Comparison of ENCODE assay signal across 8 cellular contexts in the genomic region with DNA sequence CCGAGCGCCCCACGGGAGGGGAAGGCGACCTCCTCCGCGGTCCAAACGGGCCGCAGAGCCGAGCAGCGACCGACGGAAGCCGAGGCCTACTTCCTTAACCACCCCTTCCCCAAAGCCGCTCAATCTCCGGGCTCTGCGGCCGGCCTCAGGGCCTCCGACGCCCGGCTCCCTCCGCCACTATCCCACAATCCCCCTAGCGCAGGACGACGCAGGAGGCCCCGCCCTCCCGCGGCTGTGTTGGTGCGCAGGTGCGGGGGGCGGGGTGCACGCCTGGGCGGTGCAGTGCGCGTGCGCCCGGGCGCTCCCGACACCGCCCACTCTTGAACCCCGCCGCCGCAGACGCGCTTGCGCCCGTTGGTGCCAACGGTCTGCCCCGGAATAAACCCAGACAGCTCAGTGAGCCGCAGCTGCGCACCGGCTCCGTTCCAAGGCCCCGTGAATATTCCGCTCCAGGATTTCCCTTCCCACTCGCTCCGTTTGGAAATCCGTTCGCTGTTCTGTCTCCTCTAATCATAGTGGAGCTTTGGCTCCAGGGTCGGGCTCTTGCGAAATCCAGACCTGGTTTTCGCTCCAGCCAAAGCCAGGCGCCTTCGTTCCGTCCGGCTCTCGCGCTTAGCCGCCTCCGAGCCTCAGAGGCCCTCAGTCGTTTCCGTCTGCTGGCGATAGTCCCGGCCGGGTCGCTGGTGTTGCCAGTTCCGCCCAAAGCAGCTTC. TPM values are rescaled to one million over a fixed set of nuclear protein-coding genes. Genes with fewer than 3 reads are reported as not detected.
A peak's percentile ranks its signal among the peaks of the same experiment; 100 is the strongest.
DNase-seq lines count a peak whose midpoint lies in the region; ATAC-seq and TF ChIP-seq lines count a peak whose summit lies in the region.

Gene PPP6R1, minus strand, starts transcription at position 190 of the 712 bp plus-strand sequence. CDS start 11,914 bp downstream, outside the sequence.

- peak within 1 kb of the TSS; percentile 98 for H3K27ac Mint-ChIP-seq in activated naive CD4-positive, alpha-beta T cell treated with anti-CD3 and anti-CD28 coated beads, Interleukin-2, amount 50 U/mL, for 24 hours

- no peaks in the 10 kb centered on the region for H3K27me3 ChIP-seq in GM06990 (replicated peaks; ENCODE audit: control insufficient read depth, insufficient read depth, low read length)
- no peaks in the 10 kb centered on the region for H3K27me3 ChIP-seq in suprapubic skin

- H3K27ac ChIP-seq in suprapubic skin = peak within 1 kb of the TSS; percentile 88

- TF ChIP-seq POLR2A in suprapubic skin (IDR thresholded peaks at IDR 0.05) = peak; percentile 9 to 73

- H3K4me3 Mint-ChIP-seq in activated naive CD4-positive, alpha-beta T cell treated with anti-CD3 and anti-CD28 coated beads, Interleukin-2, amount 50 U/mL, for 24 hours = peak within 1 kb of the TSS; percentile 97

- no peaks in the 10 kb centered on the region for H3K9me3 ChIP-seq in suprapubic skin

- peak; percentile 99 for DNase-seq in GM06990 (ENCODE audit: extremely low read depth, insufficient read length)
- DNase-seq in NCI-H1092 (lab: John Stamatoyannopoulos, UW) = peak; percentile 95
- DNase-seq in globus pallidus (ENCODE audit: low spot score) = peak; percentile 99
- DNase-seq in nucleus accumbens (lab: John Stamatoyannopoulos, UW) = peak; percentile 55 to 99 (median 97)
- DNase-seq in suprapubic skin (ENCODE audit: low spot score in 2 of 2) = peak; percentile 98

- ATAC-seq in HG02588 (IDR thresholded peaks at IDR 0.05; ENCODE audit: unreplicated experiment) (peak; percentile 65), SK-N-SH treated with all-trans-retinoic acid at 6 μM for 48 hours (peak; percentile 92)

- H3K9me3 Mint-ChIP-seq in activated naive CD4-positive, alpha-beta T cell treated with anti-CD3 and anti-CD28 coated beads, Interleukin-2, amount 50 U/mL, for 24 hours = no peaks in the 10 kb centered on the region

- TF ChIP-seq EP300 in suprapubic skin (IDR thresholded peaks at IDR 0.05) = no peak

- peaks cover 38% of the 10 kb centered on the region for H3K4me1 Mint-ChIP-seq in activated naive CD4-positive, alpha-beta T cell treated with anti-CD3 and anti-CD28 coated beads, Interleukin-2, amount 50 U/mL, for 24 hours

- under 1% methylated on average over 39 of the region's 76 CpGs for WGBS in suprapubic skin

- no peaks in the 10 kb centered on the region for H3K36me3 ChIP-seq in GM06990 (ENCODE audit: control insufficient read depth, insufficient read depth, low read length)
- peaks cover 3% of the 10 kb centered on the region for H3K36me3 ChIP-seq in suprapubic skin

- H3K4me1 ChIP-seq in suprapubic skin = peaks cover 50% of the 10 kb centered on the region

- TF ChIP-seq CTCF in GM06990 (IDR thresholded peaks at IDR 0.05; ENCODE audit: insufficient read depth, low read length, poor library complexity, severe bottlenecking) (no peak), suprapubic skin (IDR thresholded peaks at IDR 0.05) (no peak)

- H3K4me3 ChIP-seq in GM06990 (replicated peaks; ENCODE audit: low read depth, low read length) (peak within 1 kb of the TSS; percentile 86), suprapubic skin (peak within 1 kb of the TSS; percentile 96)

- H3K27me3 Mint-ChIP-seq in activated naive CD4-positive, alpha-beta T cell treated with anti-CD3 and anti-CD28 coated beads, Interleukin-2, amount 50 U/mL, for 24 hours = no peaks in the 10 kb centered on the region

- peaks cover 10% of the 10 kb centered on the region for H3K36me3 Mint-ChIP-seq in activated naive CD4-positive, alpha-beta T cell treated with anti-CD3 and anti-CD28 coated beads, Interleukin-2, amount 50 U/mL, for 24 hours

TF ChIP-seq in SK-N-SH treated with all-trans-retinoic acid at 6 μM for 48 hours, 23 proteins besides CTCF, POLR2A, EP300 and RAD21:
- TF ChIP-seq TCF4 (CRISPR knock-in tag; IDR thresholded peaks at IDR 0.05; ENCODE audit: borderline replicate concordance) (peak; percentile 44; the same call in 1 of the 2 replicates), TOX (CRISPR knock-in tag; IDR thresholded peaks at IDR 0.05; ENCODE audit: borderline replicate concordance) (no peak)
- TF ChIP-seq, protein P1, sequence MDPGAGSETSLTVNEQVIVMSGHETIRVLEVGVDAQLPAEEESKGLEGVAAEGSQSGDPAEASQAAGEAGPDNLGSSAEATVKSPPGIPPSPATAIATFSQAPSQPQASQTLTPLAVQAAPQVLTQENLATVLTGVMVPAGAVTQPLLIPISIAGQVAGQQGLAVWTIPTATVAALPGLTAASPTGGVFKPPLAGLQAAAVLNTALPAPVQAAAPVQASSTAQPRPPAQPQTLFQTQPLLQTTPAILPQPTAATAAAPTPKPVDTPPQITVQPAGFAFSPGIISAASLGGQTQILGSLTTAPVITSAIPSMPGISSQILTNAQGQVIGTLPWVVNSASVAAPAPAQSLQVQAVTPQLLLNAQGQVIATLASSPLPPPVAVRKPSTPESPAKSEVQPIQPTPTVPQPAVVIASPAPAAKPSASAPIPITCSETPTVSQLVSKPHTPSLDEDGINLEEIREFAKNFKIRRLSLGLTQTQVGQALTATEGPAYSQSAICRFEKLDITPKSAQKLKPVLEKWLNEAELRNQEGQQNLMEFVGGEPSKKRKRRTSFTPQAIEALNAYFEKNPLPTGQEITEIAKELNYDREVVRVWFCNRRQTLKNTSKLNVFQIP (CRISPR knock-in tag; IDR thresholded peaks at IDR 0.05; ENCODE audit: borderline replicate concordance, low read depth) = peak; percentile 85; the same call in 1 of the 2 replicates
- TF ChIP-seq, protein P2, sequence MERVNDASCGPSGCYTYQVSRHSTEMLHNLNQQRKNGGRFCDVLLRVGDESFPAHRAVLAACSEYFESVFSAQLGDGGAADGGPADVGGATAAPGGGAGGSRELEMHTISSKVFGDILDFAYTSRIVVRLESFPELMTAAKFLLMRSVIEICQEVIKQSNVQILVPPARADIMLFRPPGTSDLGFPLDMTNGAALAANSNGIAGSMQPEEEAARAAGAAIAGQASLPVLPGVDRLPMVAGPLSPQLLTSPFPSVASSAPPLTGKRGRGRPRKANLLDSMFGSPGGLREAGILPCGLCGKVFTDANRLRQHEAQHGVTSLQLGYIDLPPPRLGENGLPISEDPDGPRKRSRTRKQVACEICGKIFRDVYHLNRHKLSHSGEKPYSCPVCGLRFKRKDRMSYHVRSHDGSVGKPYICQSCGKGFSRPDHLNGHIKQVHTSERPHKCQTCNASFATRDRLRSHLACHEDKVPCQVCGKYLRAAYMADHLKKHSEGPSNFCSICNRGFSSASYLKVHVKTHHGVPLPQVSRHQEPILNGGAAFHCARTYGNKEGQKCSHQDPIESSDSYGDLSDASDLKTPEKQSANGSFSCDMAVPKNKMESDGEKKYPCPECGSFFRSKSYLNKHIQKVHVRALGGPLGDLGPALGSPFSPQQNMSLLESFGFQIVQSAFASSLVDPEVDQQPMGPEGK (CRISPR knock-in tag; IDR thresholded peaks at IDR 0.05; ENCODE audit: borderline replicate concordance) = peak; percentile 64; the same call in 1 of the 2 replicates

RNA-seq across cellular contexts. Expression of gene PPP6R1, which starts in this region (rescaled TPM):
- 10 to 100 TPM; 49.0 to 56.2 (median 51.3) TPM for total RNA-seq in suprapubic skin

Comparison
In these comparisons a context has a peak if more than half of its experiments do, and no peak if none do; other contexts are left out.
1. Peak in every context shown above with its lines: DNase-seq, ATAC-seq, H3K4me3 ChIP-seq and H3K27ac ChIP-seq.